ENCODE assay signal across 8 cellular contexts in genomic region chr13:50085063-50085462, GRCh38.
DNase-seq lines count a peak whose midpoint lies in the region; ATAC-seq and TF ChIP-seq lines count a peak whose summit lies in the region.

No MANE protein-coding gene starts in this region.

- TF ChIP-seq CTCF in DND-41 (IDR thresholded peaks at IDR 0.05; ENCODE audit: borderline replicate concordance, extremely low read depth, low read length, poor library complexity, severe bottlenecking) (peak; percentile 69), WI38 (IDR thresholded peaks at IDR 0.05; ENCODE audit: low read depth, low read length) (no peak), hepatocyte (IDR thresholded peaks at IDR 0.05; ENCODE audit: poor library complexity) (peak; percentile 66), thoracic aorta (IDR thresholded peaks at IDR 0.05) (peak; percentile 69), GM13976 (IDR thresholded peaks at IDR 0.05; ENCODE audit: borderline replicate concordance, control extremely low read depth, extremely low read depth, insufficient read depth, missing control alignments) (no peak)

- ATAC-seq in DND-41 (ENCODE audit: insufficient read depth, low read depth) (no peak), thoracic aorta (ENCODE audit: insufficient number of reproducible peaks, low FRiP score, low read depth) (no peak), HG03159 (IDR thresholded peaks at IDR 0.05; ENCODE audit: unreplicated experiment) (no peak)

- DNase-seq in DND-41 = no peak
- DNase-seq in KG1 (lab: John Stamatoyannopoulos, UW) = peak; percentile 48
- peak; percentile 72 for DNase-seq in hepatocyte (ENCODE audit: low spot score)
- no peak for DNase-seq in thoracic aorta (ENCODE audit: low spot score)
- DNase-seq in GM13976 (ENCODE audit: low spot score) = no peak
- DNase-seq in HPDE6-E6E7 (ENCODE audit: extremely low spot score) = no peak

- peak overlapping the region; percentile 83 for H3K4me2 ChIP-seq in DND-41 (ENCODE audit: insufficient read depth, low read length)
- H3K4me2 ChIP-seq in hepatocyte = peak overlapping the region; percentile 67

- peaks cover 97% of the 10 kb centered on the region for H3K79me2 ChIP-seq in DND-41 (ENCODE audit: insufficient read depth, low read length)
- peaks cover 61% of the 10 kb centered on the region for H3K79me2 ChIP-seq in hepatocyte

- H2AFZ ChIP-seq in DND-41 (ENCODE audit: low read depth, low read length) (no peak overlapping the region), hepatocyte (no peak overlapping the region)

- H4K20me1 ChIP-seq in DND-41 (ENCODE audit: insufficient read depth, low read length) (peaks cover 14% of the 10 kb centered on the region), hepatocyte (ENCODE audit: insufficient read depth, poor library complexity, severe bottlenecking) (no peaks in the 10 kb centered on the region)

- H3K27me3 ChIP-seq in DND-41 (ENCODE audit: insufficient read depth, low read length, poor library complexity) (no peaks in the 10 kb centered on the region), hepatocyte (no peaks in the 10 kb centered on the region), thoracic aorta (replicated peaks; ENCODE audit: insufficient read depth) (no peaks in the 10 kb centered on the region)

- 7% methylated on average over 4 of the region's 4 CpGs for WGBS in hepatocyte (ENCODE audit: low lambda C conversion rate, missing lambda C conversion rate)

- H3K9me3 ChIP-seq in DND-41 (ENCODE audit: insufficient read depth, low read length, severe bottlenecking) (no peaks in the 10 kb centered on the region), hepatocyte (ENCODE audit: low read depth) (no peaks in the 10 kb centered on the region), thoracic aorta (no peaks in the 10 kb centered on the region)

- peaks cover 22% of the 10 kb centered on the region; the same call in 1 of the 2 replicates for H3K36me3 ChIP-seq in DND-41 (ENCODE audit: insufficient read depth, low read length)
- H3K36me3 ChIP-seq in hepatocyte (replicated peaks; ENCODE audit: insufficient read depth, low read depth) = no peaks in the 10 kb centered on the region
- no peaks in the 10 kb centered on the region for H3K36me3 ChIP-seq in thoracic aorta

- H3K4me3 ChIP-seq in DND-41 (ENCODE audit: low read depth in 1 of 2, low read length in 2 of 2) (peak overlapping the region in 1 of 2 experiments; percentile 58; a peak in 3 of 4 replicates), WI38 (ENCODE audit: low read depth, low read length) (peak overlapping the region; percentile 3; the same call in 1 of the 2 replicates), hepatocyte (no peak overlapping the region), thoracic aorta (peak overlapping the region; percentile 62)

- H3K4me1 ChIP-seq in DND-41 (ENCODE audit: insufficient read depth, low read length) (peaks cover 54% of the 10 kb centered on the region), hepatocyte (ENCODE audit: insufficient read depth) (peaks cover 5% of the 10 kb centered on the region), thoracic aorta (ENCODE audit: control insufficient read depth in 1 of 2, low read depth in 2 of 2) (peaks cover 5 to 19% of the 10 kb centered on the region in 2 donors)

- H3K27ac ChIP-seq in DND-41 (ENCODE audit: low read length) = peak overlapping the region; percentile 73
- H3K27ac ChIP-seq in hepatocyte = no peak overlapping the region
- no peak overlapping the region for H3K27ac ChIP-seq in thoracic aorta

- no peaks in the 10 kb centered on the region for H3K9me2 ChIP-seq in hepatocyte (replicated peaks; ENCODE audit: insufficient read depth)

- H3K9ac ChIP-seq in DND-41 (ENCODE audit: low read depth, low read length) = peak overlapping the region; percentile 76

- in situ Hi-C loops in GM13976 (cut with MboI; ENCODE audit: low sequenced_read_pairs, unreplicated experiment) = no loop called here

Comparison
In these comparisons a context has a peak if more than half of its experiments do, and no peak if none do; other contexts are left out.
1. DNase-seq: peak in KG1 (single experiment) and hepatocyte (single experiment); none in DND-41 (single experiment), thoracic aorta (single experiment), GM13976 (single experiment) and HPDE6-E6E7 (single experiment).
2. CTCF ChIP-seq: peak in DND-41 (single experiment), hepatocyte (single experiment) and thoracic aorta (single experiment); none in WI38 (single experiment) and GM13976 (single experiment).